In the genomic region with DNA sequence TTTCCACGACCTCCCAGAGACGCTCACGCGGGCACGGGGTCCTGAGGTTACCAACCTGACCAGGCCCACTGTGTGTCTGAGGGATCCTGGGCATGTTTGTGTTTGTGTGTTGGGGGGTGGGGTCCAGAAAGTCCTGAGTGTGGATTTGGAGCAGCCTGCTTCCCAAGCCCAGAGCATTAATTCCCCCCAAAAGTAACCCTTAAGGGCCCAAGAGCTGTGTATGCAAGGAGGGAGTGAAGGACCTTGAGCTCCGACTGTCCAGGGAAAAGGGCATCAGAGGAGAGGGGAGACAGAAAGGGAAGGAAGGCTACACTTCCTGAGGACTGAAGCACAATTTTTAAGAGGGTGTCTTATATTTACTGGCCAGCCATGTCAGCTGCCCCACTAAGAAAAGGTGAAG, we compare ENCODE assay signal across 2 cellular contexts.
TF ChIP-seq lines count a peak whose summit lies in the region.

No MANE protein-coding gene starts in this region.

TF ChIP-seq in H1, 55 proteins besides CTCF, POLR2A, EP300 and RAD21:
- no peak for TF ChIP-seq RXRA (IDR thresholded peaks at IDR 0.05; ENCODE audit: insufficient read depth, low read depth, low read length)
- peak; percentile 62 for TF ChIP-seq RNF2 (IDR thresholded peaks at IDR 0.05; ENCODE audit: borderline replicate concordance, low read depth, low read length, missing control alignments, poor library complexity, severe bottlenecking)

TF ChIP-seq in neural cell, 6 proteins besides CTCF, POLR2A, EP300 and RAD21:
- TF ChIP-seq EZH2 (IDR thresholded peaks at IDR 0.05; ENCODE audit: borderline replicate concordance, insufficient read depth, low read length, poor library complexity, severe bottlenecking), result no peak
- no peak for TF ChIP-seq POLR2AphosphoS5 (IDR thresholded peaks at IDR 0.05)
- no peak for TF ChIP-seq TAF1 (IDR thresholded peaks at IDR 0.05; ENCODE audit: low read depth)
- no peak for TF ChIP-seq SMC3 (conservative IDR thresholded peaks at IDR 0.05; ENCODE audit: poor library complexity)
- no peak for TF ChIP-seq MXI1 (conservative IDR thresholded peaks at IDR 0.05; ENCODE audit: poor library complexity, severe bottlenecking)
- TF ChIP-seq, protein P1, sequence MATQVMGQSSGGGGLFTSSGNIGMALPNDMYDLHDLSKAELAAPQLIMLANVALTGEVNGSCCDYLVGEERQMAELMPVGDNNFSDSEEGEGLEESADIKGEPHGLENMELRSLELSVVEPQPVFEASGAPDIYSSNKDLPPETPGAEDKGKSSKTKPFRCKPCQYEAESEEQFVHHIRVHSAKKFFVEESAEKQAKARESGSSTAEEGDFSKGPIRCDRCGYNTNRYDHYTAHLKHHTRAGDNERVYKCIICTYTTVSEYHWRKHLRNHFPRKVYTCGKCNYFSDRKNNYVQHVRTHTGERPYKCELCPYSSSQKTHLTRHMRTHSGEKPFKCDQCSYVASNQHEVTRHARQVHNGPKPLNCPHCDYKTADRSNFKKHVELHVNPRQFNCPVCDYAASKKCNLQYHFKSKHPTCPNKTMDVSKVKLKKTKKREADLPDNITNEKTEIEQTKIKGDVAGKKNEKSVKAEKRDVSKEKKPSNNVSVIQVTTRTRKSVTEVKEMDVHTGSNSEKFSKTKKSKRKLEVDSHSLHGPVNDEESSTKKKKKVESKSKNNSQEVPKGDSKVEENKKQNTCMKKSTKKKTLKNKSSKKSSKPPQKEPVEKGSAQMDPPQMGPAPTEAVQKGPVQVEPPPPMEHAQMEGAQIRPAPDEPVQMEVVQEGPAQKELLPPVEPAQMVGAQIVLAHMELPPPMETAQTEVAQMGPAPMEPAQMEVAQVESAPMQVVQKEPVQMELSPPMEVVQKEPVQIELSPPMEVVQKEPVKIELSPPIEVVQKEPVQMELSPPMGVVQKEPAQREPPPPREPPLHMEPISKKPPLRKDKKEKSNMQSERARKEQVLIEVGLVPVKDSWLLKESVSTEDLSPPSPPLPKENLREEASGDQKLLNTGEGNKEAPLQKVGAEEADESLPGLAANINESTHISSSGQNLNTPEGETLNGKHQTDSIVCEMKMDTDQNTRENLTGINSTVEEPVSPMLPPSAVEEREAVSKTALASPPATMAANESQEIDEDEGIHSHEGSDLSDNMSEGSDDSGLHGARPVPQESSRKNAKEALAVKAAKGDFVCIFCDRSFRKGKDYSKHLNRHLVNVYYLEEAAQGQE (IDR thresholded peaks at IDR 0.05; ENCODE audit: borderline replicate concordance), result no peak
